ENCODE assay signal across 1 cellular context in genomic region chr5:532521-533242, GRCh38.
TF ChIP-seq lines count a peak whose summit lies in the region.

No MANE protein-coding gene starts in this region.

TF ChIP-seq in HepG2, 621 proteins besides CTCF, POLR2A, EP300 and RAD21 (continued from another document and continues in another):
- TF ChIP-seq ZNF562 (CRISPR knock-in tag; IDR thresholded peaks at IDR 0.05; ENCODE audit: borderline replicate concordance) (no peak), GLI4 (CRISPR knock-in tag; IDR thresholded peaks at IDR 0.05; ENCODE audit: borderline replicate concordance) (no peak), E2F2 (CRISPR knock-in tag; IDR thresholded peaks at IDR 0.05; ENCODE audit: borderline replicate concordance) (no peak), SNAPC5 (CRISPR knock-in tag; IDR thresholded peaks at IDR 0.05; ENCODE audit: borderline replicate concordance) (no peak), ZC3H4 (CRISPR knock-in tag; IDR thresholded peaks at IDR 0.05; ENCODE audit: borderline replicate concordance) (no peak), DNMT3B (CRISPR knock-in tag; conservative IDR thresholded peaks at IDR 0.05) (no peak), ZNF280D (CRISPR knock-in tag; IDR thresholded peaks at IDR 0.05) (0 out of 2 replicates have a peak, but pooled peaks have one; percentile 64), WIZ (CRISPR knock-in tag; IDR thresholded peaks at IDR 0.05) (no peak), TBX2 (CRISPR knock-in tag; IDR thresholded peaks at IDR 0.05; ENCODE audit: borderline replicate concordance) (no peak), HNRNPUL1 (IDR thresholded peaks at IDR 0.05; ENCODE audit: low read depth, low read length) (no peak), TCF12 (IDR thresholded peaks at IDR 0.05) (no peak), TCF12 (CRISPR knock-in tag; IDR thresholded peaks at IDR 0.05) (no peak), ZNF513 (CRISPR knock-in tag; conservative IDR thresholded peaks at IDR 0.05) (no peak), TCF7L2 (IDR thresholded peaks at IDR 0.05; ENCODE audit: low read depth, low read length) (no peak), HDAC6 (IDR thresholded peaks at IDR 0.05; ENCODE audit: low read depth, low read length) (no peak), GABPA (IDR thresholded peaks at IDR 0.05; ENCODE audit: low read depth, low read length) (no peak), GABPA (CRISPR knock-in tag; IDR thresholded peaks at IDR 0.05; ENCODE audit: low read depth) (no peak), RORA (CRISPR knock-in tag; IDR thresholded peaks at IDR 0.05) (no peak), ADNP (CRISPR knock-in tag; IDR thresholded peaks at IDR 0.05) (no peak), RBM22 (optimal IDR thresholded peaks at IDR 0.05; ENCODE audit: low read length) (no peak), ZBTB49 (CRISPR knock-in tag; IDR thresholded peaks at IDR 0.05; ENCODE audit: borderline replicate concordance) (no peak), ZBTB42 (CRISPR knock-in tag; IDR thresholded peaks at IDR 0.05) (no peak), ZFX (CRISPR knock-in tag; IDR thresholded peaks at IDR 0.05; ENCODE audit: low read depth) (no peak; the same call in 1 of the 2 replicates), SCMH1 (CRISPR knock-in tag; IDR thresholded peaks at IDR 0.05; ENCODE audit: borderline replicate concordance) (no peak), ZNF431 (CRISPR knock-in tag; IDR thresholded peaks at IDR 0.05; ENCODE audit: borderline replicate concordance, low read depth) (no peak), YY1 (IDR thresholded peaks at IDR 0.05; ENCODE audit: insufficient read depth, insufficient replicate concordance, low read depth, low read length) (peak; percentile 67), ZGPAT (CRISPR knock-in tag; IDR thresholded peaks at IDR 0.05) (no peak), MAF1 (CRISPR knock-in tag; IDR thresholded peaks at IDR 0.05; ENCODE audit: borderline replicate concordance) (no peak), TCF7 (IDR thresholded peaks at IDR 0.05; ENCODE audit: low read depth) (no peak), SMAD3 (CRISPR knock-in tag; IDR thresholded peaks at IDR 0.05) (no peak), ZSCAN9 (CRISPR knock-in tag; IDR thresholded peaks at IDR 0.05; ENCODE audit: borderline replicate concordance) (no peak), HOXA7 (CRISPR knock-in tag; IDR thresholded peaks at IDR 0.05) (no peak), PPARG (CRISPR knock-in tag; conservative IDR thresholded peaks at IDR 0.05) (peak; percentile 64), CHD4 (IDR thresholded peaks at IDR 0.05; ENCODE audit: borderline replicate concordance, low read length) (no peak), NPAS2 (CRISPR knock-in tag; IDR thresholded peaks at IDR 0.05; ENCODE audit: borderline replicate concordance) (no peak), E2F5 (CRISPR knock-in tag; conservative IDR thresholded peaks at IDR 0.05) (no peak), DR1 (CRISPR knock-in tag; IDR thresholded peaks at IDR 0.05) (0 out of 2 replicates have a peak, but pooled peaks have one; percentile 32), FOXC1 (CRISPR knock-in tag; IDR thresholded peaks at IDR 0.05; ENCODE audit: borderline replicate concordance) (peak; percentile 74; the same call in 1 of the 2 replicates), HOXA9 (CRISPR knock-in tag; IDR thresholded peaks at IDR 0.05; ENCODE audit: borderline replicate concordance) (no peak), ZNF383 (CRISPR knock-in tag; IDR thresholded peaks at IDR 0.05; ENCODE audit: borderline replicate concordance) (no peak), ZFP36 (IDR thresholded peaks at IDR 0.05; ENCODE audit: borderline replicate concordance, low read depth, low read length, partially characterized antibody) (no peak), ZNF574 (CRISPR knock-in tag; IDR thresholded peaks at IDR 0.05) (peak; percentile 31; the same call in 1 of the 2 replicates), HES4 (CRISPR knock-in tag; IDR thresholded peaks at IDR 0.05; ENCODE audit: borderline replicate concordance) (no peak), SMAD1 (CRISPR knock-in tag; IDR thresholded peaks at IDR 0.05; ENCODE audit: borderline replicate concordance, low read depth) (no peak), RBM39 (IDR thresholded peaks at IDR 0.05; ENCODE audit: low read depth, low read length, poor library complexity, severe bottlenecking) (peak; percentile 58), NFIC (IDR thresholded peaks at IDR 0.05; ENCODE audit: low read length) (no peak), ZFP36L1 (CRISPR knock-in tag; IDR thresholded peaks at IDR 0.05) (no peak), FOXP1 (IDR thresholded peaks at IDR 0.05) (no peak), FOXP1 (CRISPR knock-in tag; IDR thresholded peaks at IDR 0.05) (no peak), SRSF9 (IDR thresholded peaks at IDR 0.05; ENCODE audit: borderline replicate concordance, insufficient read depth, low read depth, low read length, poor library complexity, severe bottlenecking) (no peak), LRRFIP1 (CRISPR knock-in tag; conservative IDR thresholded peaks at IDR 0.05) (no peak), ZNF772 (CRISPR knock-in tag; IDR thresholded peaks at IDR 0.05) (no peak), MXI1 (IDR thresholded peaks at IDR 0.05; ENCODE audit: borderline replicate concordance, low read depth, low read length) (no peak)
